Comparison of ENCODE assay signal across 1 cellular context in the genomic region with DNA sequence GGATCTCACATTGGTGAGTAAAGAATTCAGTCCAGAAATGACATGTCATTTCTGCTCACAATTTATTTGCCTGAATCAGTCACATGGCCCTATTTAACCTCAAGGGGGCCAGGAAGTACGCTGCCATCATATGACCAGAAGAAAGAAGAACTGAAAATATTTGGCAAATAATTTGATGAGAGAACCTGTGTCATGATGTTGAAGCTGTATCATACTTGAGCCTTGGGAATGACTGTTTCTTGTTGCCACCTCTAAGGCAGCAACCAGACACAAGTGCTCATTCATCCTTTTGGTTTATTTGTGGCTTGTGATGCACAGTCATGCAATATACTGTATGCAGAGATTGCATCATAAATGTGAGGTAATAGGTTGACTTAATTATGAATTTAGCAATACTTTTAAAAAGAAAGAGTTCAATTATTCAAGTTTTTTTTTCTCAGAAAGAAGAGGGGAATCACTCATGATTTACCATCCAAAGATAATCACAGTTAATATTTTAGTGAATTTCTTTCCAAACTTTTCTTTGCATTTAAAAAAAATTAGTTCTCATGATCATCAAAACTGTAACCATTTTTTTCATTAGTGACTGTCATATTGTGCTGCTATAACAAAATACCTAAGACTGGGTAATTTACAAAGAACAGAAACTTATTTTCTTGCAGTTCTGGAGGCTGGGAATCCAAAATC.
TF ChIP-seq lines count a peak whose summit lies in the region.

No MANE protein-coding gene starts in this region.

TF ChIP-seq in GM23338, 12 proteins besides CTCF, POLR2A, EP300 and RAD21 (continued from another document):
- TF ChIP-seq, protein P1, sequence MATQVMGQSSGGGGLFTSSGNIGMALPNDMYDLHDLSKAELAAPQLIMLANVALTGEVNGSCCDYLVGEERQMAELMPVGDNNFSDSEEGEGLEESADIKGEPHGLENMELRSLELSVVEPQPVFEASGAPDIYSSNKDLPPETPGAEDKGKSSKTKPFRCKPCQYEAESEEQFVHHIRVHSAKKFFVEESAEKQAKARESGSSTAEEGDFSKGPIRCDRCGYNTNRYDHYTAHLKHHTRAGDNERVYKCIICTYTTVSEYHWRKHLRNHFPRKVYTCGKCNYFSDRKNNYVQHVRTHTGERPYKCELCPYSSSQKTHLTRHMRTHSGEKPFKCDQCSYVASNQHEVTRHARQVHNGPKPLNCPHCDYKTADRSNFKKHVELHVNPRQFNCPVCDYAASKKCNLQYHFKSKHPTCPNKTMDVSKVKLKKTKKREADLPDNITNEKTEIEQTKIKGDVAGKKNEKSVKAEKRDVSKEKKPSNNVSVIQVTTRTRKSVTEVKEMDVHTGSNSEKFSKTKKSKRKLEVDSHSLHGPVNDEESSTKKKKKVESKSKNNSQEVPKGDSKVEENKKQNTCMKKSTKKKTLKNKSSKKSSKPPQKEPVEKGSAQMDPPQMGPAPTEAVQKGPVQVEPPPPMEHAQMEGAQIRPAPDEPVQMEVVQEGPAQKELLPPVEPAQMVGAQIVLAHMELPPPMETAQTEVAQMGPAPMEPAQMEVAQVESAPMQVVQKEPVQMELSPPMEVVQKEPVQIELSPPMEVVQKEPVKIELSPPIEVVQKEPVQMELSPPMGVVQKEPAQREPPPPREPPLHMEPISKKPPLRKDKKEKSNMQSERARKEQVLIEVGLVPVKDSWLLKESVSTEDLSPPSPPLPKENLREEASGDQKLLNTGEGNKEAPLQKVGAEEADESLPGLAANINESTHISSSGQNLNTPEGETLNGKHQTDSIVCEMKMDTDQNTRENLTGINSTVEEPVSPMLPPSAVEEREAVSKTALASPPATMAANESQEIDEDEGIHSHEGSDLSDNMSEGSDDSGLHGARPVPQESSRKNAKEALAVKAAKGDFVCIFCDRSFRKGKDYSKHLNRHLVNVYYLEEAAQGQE (IDR thresholded peaks at IDR 0.05; ENCODE audit: unreplicated experiment) = no peak
